10 cellular contexts compared by ENCODE assay signal in genomic region chr5:3321923-3322322, GRCh38.
"Had no signal": no experiment of that assay in that cellular context is flagged by ENCODE, and none has a peak within 500 bp of the region (broad histone marks: within the 10 kb centered on the region; RNA-seq: fewer than 3 reads in every experiment).

No MANE protein-coding gene starts in this region.

- H3K27ac Mint-ChIP-seq: HFFc6, IgD-negative memory B cell had no signal

- H3K9ac ChIP-seq: GM23248 had no signal

- DNase-seq: GM23248, GOT3, H7, HFFc6, KBM-7 had no signal

- H3K36me3 ChIP-seq: HAP-1 had no signal

- H3K4me1 ChIP-seq: HAP-1 had no signal

- ATAC-seq: HCT116, HepG2 had no signal

- H3K4me3 Mint-ChIP-seq: HFFc6, IgD-negative memory B cell had no signal

- H3K27me3 Mint-ChIP-seq: IgD-negative memory B cell had no signal

- H3K4me1 Mint-ChIP-seq: IgD-negative memory B cell had no signal

- H3K27ac ChIP-seq: GM23248, HL-60 had no signal

- H3K4me3 ChIP-seq: GM23248, HAP-1 had no signal

- H3K36me3 Mint-ChIP-seq: IgD-negative memory B cell had no signal

- H2AFZ ChIP-seq: GM23248 had no signal
